Comparison of ENCODE assay signal across 7 cellular contexts in genomic region chr14:40954448-40955138, GRCh38.
A peak's percentile ranks its signal among the peaks of the same experiment; 100 is the strongest.
DNase-seq lines count a peak whose midpoint lies in the region; FAIRE-seq and TF ChIP-seq lines count a peak whose summit lies in the region.
"Not testable (repeated sequence)": the region's sequence is repeated elsewhere in the genome, so short reads cannot be mapped to it uniquely, and the experiment has no call there.

No MANE protein-coding gene starts in this region.

- not testable (repeated sequence) for H3K79me2 ChIP-seq in SK-N-SH (ENCODE audit: insufficient read depth); astrocyte (ENCODE audit: insufficient read depth, low read length)
- peaks cover 18% of the 10 kb centered on the region for H3K79me2 ChIP-seq in neural cell (replicated peaks; ENCODE audit: insufficient read depth, low read length)

- H3K4me1 ChIP-seq in SK-N-SH (ENCODE audit: control insufficient read depth in 1 of 2, insufficient read depth in 2 of 2, low read depth in 1 of 2, low read length in 1 of 2); astrocyte (ENCODE audit: insufficient read depth, low read length); iPS-18a (ENCODE audit: control insufficient read depth, low read depth, low read length): not testable (repeated sequence)

- peak overlapping the region; percentile 90 for H2AFZ ChIP-seq in SK-N-SH (ENCODE audit: low read depth)
- not testable (repeated sequence) for H2AFZ ChIP-seq in astrocyte (ENCODE audit: low read depth, low read length); neural cell (ENCODE audit: low read depth, low read length)

- H3K27me3 Mint-ChIP-seq in astrocyte (ENCODE audit: low read depth, unreplicated experiment) = not testable (repeated sequence)

- H3K27ac ChIP-seq in SK-N-SH (ENCODE audit: low read depth in 2 of 2, low read length in 1 of 2) (peak overlapping the region; percentile 4 to 73; a peak in 3 of 4 replicates), iPS-18a (ENCODE audit: low read length) (peak overlapping the region; percentile 67), neural cell (ENCODE audit: low read length) (peak overlapping the region; percentile 36)
- H3K27ac ChIP-seq in astrocyte (ENCODE audit: low read depth, low read length) = not testable (repeated sequence)

- not testable (repeated sequence) for H3K9me3 ChIP-seq in SK-N-SH; astrocyte (ENCODE audit: insufficient read depth, low read depth, low read length); iPS-18a (ENCODE audit: control insufficient read depth, low read depth, low read length); neural cell (ENCODE audit: low read length)

- peak overlapping the region; percentile 58 for H3K4me2 ChIP-seq in SK-N-SH
- H3K4me2 ChIP-seq in astrocyte (ENCODE audit: low read length); neural cell (ENCODE audit: low read length): not testable (repeated sequence)

- not testable (repeated sequence) for H3K4me1 Mint-ChIP-seq in astrocyte (ENCODE audit: low read depth, unreplicated experiment)

- CTCF ChIA-PET in SK-N-SH (lab: Yijun Ruan, JAX) = not testable (repeated sequence)

- POLR2A ChIA-PET in SK-N-SH (lab: Yijun Ruan, JAX) = not testable (repeated sequence)

- peak overlapping the region; percentile 52 to 70 for H3K4me3 ChIP-seq in SK-N-SH (ENCODE audit: low read depth in 2 of 2, low read length in 1 of 2)
- not testable (repeated sequence) for H3K4me3 ChIP-seq in astrocyte (ENCODE audit: insufficient read depth, low read depth, low read length)
- H3K4me3 ChIP-seq in epithelial cell of esophagus (ENCODE audit: low read length) = peak overlapping the region; percentile 32
- H3K4me3 ChIP-seq in iPS-18a (ENCODE audit: low read length) = peak overlapping the region; percentile 95
- peak overlapping the region; percentile 55 for H3K4me3 ChIP-seq in neural cell (ENCODE audit: low read length)

- 2% methylated on average over 6 of the region's 34 CpGs for WGBS in SK-N-SH (ENCODE audit: low lambda C conversion rate)

- FAIRE-seq in astrocyte (lab: Jason Lieb, UNC) = not testable (repeated sequence)

- H3K36me3 Mint-ChIP-seq in astrocyte (ENCODE audit: low read depth, unreplicated experiment) = not testable (repeated sequence)

- not testable (repeated sequence) for H3K27me3 ChIP-seq in SK-N-SH (ENCODE audit: insufficient read depth); astrocyte (ENCODE audit: insufficient read depth, low read length); iPS-18a (ENCODE audit: control insufficient read depth, insufficient read depth, low read length); neural cell (ENCODE audit: insufficient read depth, low read depth, low read length)

- H3K4me3 Mint-ChIP-seq in astrocyte (ENCODE audit: unreplicated experiment) = peak overlapping the region; percentile 86

- DNase-seq in HT1080 (ENCODE audit: low read depth) (peak; percentile 4), NCI-H446 (lab: John Stamatoyannopoulos, UW) (peak; percentile 5 to 21)
- DNase-seq in SK-N-SH; astrocyte (ENCODE audit: low read depth); epithelial cell of esophagus (ENCODE audit: low read depth): not testable (repeated sequence)

- H3K36me3 ChIP-seq in SK-N-SH (replicated peaks in 1 of 2; ENCODE audit: control insufficient read depth in 1 of 2, insufficient read depth in 2 of 2, low read length in 1 of 2); astrocyte (ENCODE audit: insufficient read depth, low read length); iPS-18a (ENCODE audit: control insufficient read depth, low read depth, low read length); neural cell (ENCODE audit: insufficient read depth, low read length): not testable (repeated sequence)

- not testable (repeated sequence) for H3F3A ChIP-seq in SK-N-SH (replicated peaks; ENCODE audit: insufficient read depth); neural cell (ENCODE audit: insufficient read depth, low read length, poor library complexity, severe bottlenecking)

- H3K27ac Mint-ChIP-seq in astrocyte (ENCODE audit: unreplicated experiment) = peak overlapping the region; percentile 81

- not testable (repeated sequence) for TF ChIP-seq EP300 in SK-N-SH (IDR thresholded peaks at IDR 0.05; ENCODE audit: borderline replicate concordance in 1 of 2, low read depth in 1 of 2, low read length in 1 of 2); neural cell (conservative IDR thresholded peaks at IDR 0.05; ENCODE audit: poor library complexity, severe bottlenecking)

- peak overlapping the region; percentile 70 for H3K9ac ChIP-seq in SK-N-SH
- not testable (repeated sequence) for H3K9ac ChIP-seq in astrocyte (ENCODE audit: low read length); neural cell (ENCODE audit: low read length)
- H3K9ac ChIP-seq in iPS-18a (ENCODE audit: low read length) = peak overlapping the region; percentile 88

- not testable (repeated sequence) for H4K20me1 ChIP-seq in SK-N-SH (ENCODE audit: insufficient read depth); astrocyte (ENCODE audit: insufficient read depth, low read length); neural cell (ENCODE audit: insufficient read depth)

- not testable (repeated sequence) for TF ChIP-seq CTCF in SK-N-SH (IDR thresholded peaks at IDR 0.05); astrocyte (IDR thresholded peaks at IDR 0.05; ENCODE audit: insufficient read depth, low read depth, low read length); epithelial cell of esophagus (IDR thresholded peaks at IDR 0.05; ENCODE audit: insufficient read depth, low read depth, low read length, missing control alignments); neural cell (IDR thresholded peaks at IDR 0.05; ENCODE audit: poor library complexity, severe bottlenecking)

- H3K9me3 Mint-ChIP-seq in astrocyte (ENCODE audit: unreplicated experiment) = not testable (repeated sequence)

- H3K9me2 ChIP-seq in SK-N-SH; neural cell (ENCODE audit: insufficient read depth, low read length): not testable (repeated sequence)

- not testable (repeated sequence) for TF ChIP-seq RAD21 in SK-N-SH (IDR thresholded peaks at IDR 0.05; ENCODE audit: low read length); neural cell (conservative IDR thresholded peaks at IDR 0.05)

TF ChIP-seq in SK-N-SH, 30 proteins besides CTCF, POLR2A, EP300 and RAD21:
- peak; percentile 64; the same call in 1 of the 2 replicates for TF ChIP-seq YY1 (IDR thresholded peaks at IDR 0.05; ENCODE audit: low read depth)
